In the genomic region with DNA sequence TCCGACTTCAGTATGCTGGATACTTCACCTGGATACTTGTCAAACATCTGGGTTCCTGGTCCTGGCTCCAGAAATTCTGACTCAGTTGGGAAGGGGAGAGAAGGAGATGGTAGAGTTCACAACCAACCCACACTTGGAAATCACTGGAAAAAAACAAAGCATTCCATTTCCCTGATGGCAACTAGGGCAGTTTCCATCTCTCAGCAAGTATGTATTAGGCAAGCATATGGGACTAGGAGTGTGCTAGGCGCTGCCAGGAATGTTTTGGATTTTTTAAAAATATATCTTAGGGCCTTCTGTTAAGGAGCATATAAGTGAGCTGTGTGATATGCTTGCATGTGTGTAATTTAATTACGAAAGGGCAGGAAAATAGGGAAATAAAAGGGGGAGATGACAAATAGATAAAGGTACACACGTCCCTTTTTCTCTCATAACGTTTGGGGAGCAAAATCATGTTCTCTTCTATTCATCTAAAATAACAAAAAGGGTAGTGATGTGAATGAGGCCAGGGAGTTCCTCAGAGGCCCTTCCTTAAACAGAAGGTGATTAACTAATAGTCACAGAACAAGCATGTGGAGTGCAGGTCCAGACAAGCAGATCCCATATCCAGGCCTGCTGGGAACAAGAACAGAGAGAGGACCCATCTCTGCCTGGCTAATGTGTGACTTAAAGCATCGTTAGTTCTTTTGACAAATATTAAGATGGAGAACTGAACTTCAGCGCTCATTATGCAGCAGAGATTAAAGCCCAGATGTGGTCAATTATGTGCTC, we compare ENCODE assay signal across 30 cellular contexts.
A peak's percentile ranks its signal among the peaks of the same experiment; 100 is the strongest.
DNase-seq lines count a peak whose midpoint lies in the region; ATAC-seq, FAIRE-seq and TF ChIP-seq lines count a peak whose summit lies in the region.
"Had no signal": no experiment of that assay in that cellular context is flagged by ENCODE, and none has a peak within 500 bp of the region (broad histone marks: within the 10 kb centered on the region; RNA-seq: fewer than 3 reads in every experiment).

No MANE protein-coding gene starts in this region.

- no peaks in the 10 kb centered on the region for H3K36me3 ChIP-seq in GM23338 (ENCODE audit: insufficient read depth)
- no peaks in the 10 kb centered on the region for H3K36me3 ChIP-seq in smooth muscle cell (ENCODE audit: low read depth)
- H3K36me3 ChIP-seq: heart left ventricle, sigmoid colon, tibial artery had no signal

- WGBS in smooth muscle cell (ENCODE audit: low lambda C conversion rate): 80% methylated on average over 7 of the region's 7 CpGs

- no peaks in the 10 kb centered on the region for H3K27me3 Mint-ChIP-seq in GM23338 (ENCODE audit: insufficient read depth, low read depth, poor library complexity)
- H3K27me3 Mint-ChIP-seq: activated T-cell treated with anti-CD3 and anti-CD28 coated beads, Interleukin-2, amount 50 U/mL, for 24 hours had no signal

- H3K4me1 ChIP-seq in GM23338 (ENCODE audit: insufficient read depth) (peaks cover 21% of the 10 kb centered on the region), smooth muscle cell (ENCODE audit: low read depth) (peaks cover 5% of the 10 kb centered on the region)
- H3K4me1 ChIP-seq: psoas muscle, tibial artery had no signal

- ATAC-seq in GM23338: no peak
- no peak for ATAC-seq in HG02885 (IDR thresholded peaks at IDR 0.05; ENCODE audit: poor library complexity, unreplicated experiment)
- ATAC-seq: effector memory CD8-positive, alpha-beta T cell; heart left ventricle; naive thymus-derived CD4-positive, alpha-beta T cell; psoas muscle; SK-N-SH treated with all-trans-retinoic acid at 6 μM for 48 hours had no signal

- TF ChIP-seq CTCF in GM23338 (conservative IDR thresholded peaks at IDR 0.05; ENCODE audit: low read depth in 2 of 2): no peak
- no peak for TF ChIP-seq CTCF in epithelial cell of esophagus (IDR thresholded peaks at IDR 0.05; ENCODE audit: insufficient read depth, low read depth, low read length, missing control alignments)
- no peak for TF ChIP-seq CTCF in smooth muscle cell (IDR thresholded peaks at IDR 0.05; ENCODE audit: borderline replicate concordance, insufficient read depth, poor library complexity, severe bottlenecking)

- H3K9me3 Mint-ChIP-seq in GM23338: no peaks in the 10 kb centered on the region
- H3K9me3 Mint-ChIP-seq: activated naive CD8-positive, alpha-beta T cell treated with anti-CD3 and anti-CD28 coated beads, Interleukin-2, amount 10 ng/mL, durations not matched to agents 7 days and 5 days; activated T-cell treated with anti-CD3 and anti-CD28 coated beads, Interleukin-2, amount 50 U/mL, for 24 hours; central memory CD8-positive, alpha-beta T cell; effector memory CD8-positive, alpha-beta T cell; naive thymus-derived CD4-positive, alpha-beta T cell; T-helper 1 cell treated with Interleukin-12 subunit alpha and Interleukin-12 subunit beta and Interleukin-4 antibody, amounts not matched to agents 30 μg/mL and 1 μg/mL, for 36 hours had no signal

- H3K4me3 ChIP-seq in GM23338 (no peak overlapping the region), epithelial cell of esophagus (ENCODE audit: low read length) (no peak overlapping the region), smooth muscle cell (no peak overlapping the region)
- H3K4me3 ChIP-seq: heart left ventricle, psoas muscle, sigmoid colon, tibial artery had no signal

- H4K20me1 ChIP-seq in GM23338 (replicated peaks; ENCODE audit: insufficient read depth) (no peaks in the 10 kb centered on the region), smooth muscle cell (ENCODE audit: low read depth) (no peaks in the 10 kb centered on the region)

- no peak for FAIRE-seq in urothelium cell line (lab: Jason Lieb, UNC)

- no peaks in the 10 kb centered on the region for H3F3A ChIP-seq in GM23338 (replicated peaks; ENCODE audit: low read depth)
- peaks cover 4% of the 10 kb centered on the region for H3F3A ChIP-seq in smooth muscle cell (ENCODE audit: low read depth)

- H2AFZ ChIP-seq in GM23338 (peak overlapping the region; percentile 57; the same call in 1 of the 2 replicates), smooth muscle cell (ENCODE audit: low read depth) (no peak overlapping the region)

- no peak for DNase-seq in GM23338 (ENCODE audit: low spot score)
- DNase-seq in NCI-H82 (lab: John Stamatoyannopoulos, UW): peak; percentile 69
- peak; percentile 95 for DNase-seq in epithelial cell of esophagus (ENCODE audit: low read depth)
- no peak for DNase-seq in smooth muscle cell (lab: John Stamatoyannopoulos, UW; ENCODE audit: unreplicated experiment)
- DNase-seq in NCI-H2107 (lab: John Stamatoyannopoulos, UW): no peak
- DNase-seq in urothelium cell line (ENCODE audit: low spot score): no peak
- DNase-seq: activated gamma-delta T cell; activated naive CD8-positive, alpha-beta T cell treated with anti-CD3 and anti-CD28 coated beads, Interleukin-2, amount 10 ng/mL, durations not matched to agents 7 days and 5 days; activated T-cell treated with anti-CD3 and anti-CD28 coated beads, Interleukin-2, amount 50 U/mL, for 24 hours; C1 segment of cervical spinal cord; DMS79; effector memory CD8-positive, alpha-beta T cell; foreskin fibroblast; GDM1; heart left ventricle; midbrain; MM.1S; naive thymus-derived CD4-positive, alpha-beta T cell; NCI-H1417 treated with DMSO at 0.1 percent for 48 hours; NCI-H510A treated with DMSO at 0.1 percent for 48 hours; NK-92 treated with Interleukin-12 subunit alpha and Interleukin-12 subunit beta, amount 100 ng/mL, for 24 hours; psoas muscle; sigmoid colon; stimulated activated CD4-positive, alpha-beta T cell treated with anti-CD3 and anti-CD28 coated beads, Interleukin-4, amount 100 ng/mL, for 24 hours; tibial artery had no signal

- no peak overlapping the region for H3K27ac Mint-ChIP-seq in GM23338
- H3K27ac Mint-ChIP-seq: activated naive CD8-positive, alpha-beta T cell treated with anti-CD3 and anti-CD28 coated beads, Interleukin-2, amount 10 ng/mL, durations not matched to agents 7 days and 5 days; activated T-cell treated with anti-CD3 and anti-CD28 coated beads, Interleukin-2, amount 50 U/mL, for 24 hours; effector memory CD8-positive, alpha-beta T cell; T-helper 1 cell treated with Interleukin-12 subunit alpha and Interleukin-12 subunit beta and Interleukin-4 antibody, amounts not matched to agents 30 μg/mL and 1 μg/mL, for 36 hours had no signal

- peaks cover 28% of the 10 kb centered on the region for H3K4me1 Mint-ChIP-seq in GM23338

- H3K36me3 Mint-ChIP-seq in GM23338 (ENCODE audit: low read depth): no peaks in the 10 kb centered on the region
- H3K36me3 Mint-ChIP-seq: activated naive CD8-positive, alpha-beta T cell treated with anti-CD3 and anti-CD28 coated beads, Interleukin-2, amount 10 ng/mL, durations not matched to agents 7 days and 5 days; naive thymus-derived CD4-positive, alpha-beta T cell had no signal

- H3K27me3 ChIP-seq in GM23338 (ENCODE audit: insufficient read depth) (no peaks in the 10 kb centered on the region), smooth muscle cell (ENCODE audit: low read depth) (no peaks in the 10 kb centered on the region)
- H3K27me3 ChIP-seq: tibial artery had no signal

- H3K9me2 ChIP-seq in GM23338 (ENCODE audit: insufficient read depth): no peaks in the 10 kb centered on the region

- H3K4me2 ChIP-seq in GM23338: no peak overlapping the region
- H3K4me2 ChIP-seq in smooth muscle cell: no peak overlapping the region
- H3K4me2 ChIP-seq: KMS-11 had no signal

- H3K9me3 ChIP-seq in smooth muscle cell (replicated peaks; ENCODE audit: low read depth): no peaks in the 10 kb centered on the region
- H3K9me3 ChIP-seq: heart left ventricle, psoas muscle, sigmoid colon, tibial artery had no signal

- no peak overlapping the region for H3K4me3 Mint-ChIP-seq in GM23338
- H3K4me3 Mint-ChIP-seq: activated naive CD8-positive, alpha-beta T cell treated with anti-CD3 and anti-CD28 coated beads, Interleukin-2, amount 10 ng/mL, durations not matched to agents 7 days and 5 days; activated T-cell treated with anti-CD3 and anti-CD28 coated beads, Interleukin-2, amount 50 U/mL, for 24 hours; central memory CD8-positive, alpha-beta T cell; effector memory CD8-positive, alpha-beta T cell; naive thymus-derived CD4-positive, alpha-beta T cell; T-helper 1 cell treated with Interleukin-12 subunit alpha and Interleukin-12 subunit beta and Interleukin-4 antibody, amounts not matched to agents 30 μg/mL and 1 μg/mL, for 36 hours had no signal

- H3K27ac ChIP-seq in GM23338 (ENCODE audit: low read depth): no peak overlapping the region
- H3K27ac ChIP-seq in smooth muscle cell (ENCODE audit: low read depth): peak overlapping the region; percentile 75
- H3K27ac ChIP-seq: heart left ventricle, KMS-11, psoas muscle, sigmoid colon, tibial artery had no signal

- no peak overlapping the region for H3K9ac ChIP-seq in smooth muscle cell (ENCODE audit: low read depth)
- H3K9ac ChIP-seq: KMS-11 had no signal

- H3K79me2 ChIP-seq in GM23338 (replicated peaks; ENCODE audit: insufficient read depth): no peaks in the 10 kb centered on the region
- H3K79me2 ChIP-seq in smooth muscle cell (ENCODE audit: low read depth): no peaks in the 10 kb centered on the region

TF ChIP-seq in GM23338, 12 proteins besides CTCF, POLR2A, EP300 and RAD21:
- TF ChIP-seq ZNF331 (CRISPR knock-in tag; IDR thresholded peaks at IDR 0.05; ENCODE audit: low read depth): no peak
- TF ChIP-seq, protein P1, sequence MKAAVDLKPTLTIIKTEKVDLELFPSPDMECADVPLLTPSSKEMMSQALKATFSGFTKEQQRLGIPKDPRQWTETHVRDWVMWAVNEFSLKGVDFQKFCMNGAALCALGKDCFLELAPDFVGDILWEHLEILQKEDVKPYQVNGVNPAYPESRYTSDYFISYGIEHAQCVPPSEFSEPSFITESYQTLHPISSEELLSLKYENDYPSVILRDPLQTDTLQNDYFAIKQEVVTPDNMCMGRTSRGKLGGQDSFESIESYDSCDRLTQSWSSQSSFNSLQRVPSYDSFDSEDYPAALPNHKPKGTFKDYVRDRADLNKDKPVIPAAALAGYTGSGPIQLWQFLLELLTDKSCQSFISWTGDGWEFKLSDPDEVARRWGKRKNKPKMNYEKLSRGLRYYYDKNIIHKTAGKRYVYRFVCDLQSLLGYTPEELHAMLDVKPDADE (IDR thresholded peaks at IDR 0.05): no peak
- TF ChIP-seq EZH2 (IDR thresholded peaks at IDR 0.05; ENCODE audit: low read depth, unreplicated experiment): no peak
- TF ChIP-seq STAT1 (IDR thresholded peaks at IDR 0.05; ENCODE audit: unreplicated experiment): no peak
- TF ChIP-seq JUNB (IDR thresholded peaks at IDR 0.05; ENCODE audit: unreplicated experiment): no peak
- no peak for TF ChIP-seq EZH2phosphoT487 (IDR thresholded peaks at IDR 0.05; ENCODE audit: unreplicated experiment)

Comparison
In these comparisons a context has a peak if more than half of its experiments do, and no peak if none do; other contexts are left out.
1. DNase-seq: peak in NCI-H82 (single experiment) and epithelial cell of esophagus (single experiment); none in GM23338 (single experiment), smooth muscle cell (single experiment), NCI-H2107 (single experiment) and urothelium cell line (single experiment).